In the genomic region with DNA sequence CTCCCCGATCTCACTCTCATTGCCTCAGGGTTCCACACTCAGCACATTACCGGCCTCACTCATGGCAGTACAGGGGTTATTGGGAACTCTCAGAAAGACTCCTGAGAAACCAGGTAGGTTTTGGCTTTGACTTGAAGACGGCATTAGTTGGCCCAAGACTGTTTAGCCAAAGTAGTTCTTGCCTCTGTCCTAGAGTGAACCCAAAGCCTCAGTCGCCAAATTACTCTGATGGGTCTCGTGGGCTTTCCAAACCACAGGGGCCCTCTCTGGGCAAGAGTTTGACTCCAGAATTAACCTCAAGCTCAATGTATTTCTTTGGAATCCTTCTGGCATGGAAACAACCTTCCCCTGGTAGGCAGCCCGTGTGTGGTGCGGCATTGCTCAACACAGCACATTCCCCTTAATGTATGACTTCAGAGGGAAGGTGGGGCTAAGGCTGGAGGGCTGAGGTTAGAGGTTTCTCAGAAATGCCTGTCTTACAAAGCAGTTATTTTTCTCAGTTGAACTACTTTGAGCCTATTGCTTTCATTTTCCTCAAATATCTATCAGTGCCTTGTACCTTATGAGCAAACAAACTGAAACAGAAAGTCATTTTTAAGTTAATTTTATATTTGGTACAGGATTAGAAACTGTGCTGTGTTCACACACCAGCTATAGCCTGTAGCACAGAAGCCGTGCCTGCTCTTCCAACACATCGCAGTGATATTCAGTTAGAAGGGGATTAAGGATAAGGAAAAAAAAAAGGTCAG, we compare ENCODE assay signal across 9 cellular contexts.
DNase-seq lines count a peak whose midpoint lies in the region; ATAC-seq and FAIRE-seq lines count a peak whose summit lies in the region.
"Had no signal": no experiment of that assay in that cellular context is flagged by ENCODE, and none has a peak within 500 bp of the region (broad histone marks: within the 10 kb centered on the region; RNA-seq: fewer than 3 reads in every experiment).

No MANE protein-coding gene starts in this region.

- no peaks in the 10 kb centered on the region for H3K9me3 ChIP-seq in small intestine (ENCODE audit: control insufficient read depth, low read depth)

- H3K27me3 ChIP-seq in small intestine (ENCODE audit: control insufficient read depth in 2 of 2, insufficient read depth in 2 of 2, low read length in 2 of 2): no peaks in the 10 kb centered on the region

- H3K4me1 Mint-ChIP-seq in stimulated activated memory B cell treated with anti-CD40 and anti-IgM and Interleukin-4, amounts not matched to agents 10 μg/mL and 1 μg/mL and 100 μg/mL, for 72 hours: no peaks in the 10 kb centered on the region

- H3K4me1 ChIP-seq in small intestine (ENCODE audit: control insufficient read depth in 2 of 2, insufficient read depth in 1 of 2, low read depth in 1 of 2, low read length in 1 of 2): no peaks in the 10 kb centered on the region

- no peaks in the 10 kb centered on the region for H3K36me3 Mint-ChIP-seq in stimulated activated memory B cell treated with anti-CD40 and anti-IgM and Interleukin-4, amounts not matched to agents 10 μg/mL and 1 μg/mL and 100 μg/mL, for 72 hours

- no peak overlapping the region for H3K27ac Mint-ChIP-seq in stimulated activated memory B cell treated with anti-CD40 and anti-IgM and Interleukin-4, amounts not matched to agents 10 μg/mL and 1 μg/mL and 100 μg/mL, for 72 hours

- peak; percentile 13 for DNase-seq in HPDE6-E6E7 (ENCODE audit: extremely low spot score)
- peak; percentile 93 for DNase-seq in astrocyte of the hippocampus (ENCODE audit: low read depth, low spot score)
- no peak for DNase-seq in effector CD8-positive, alpha-beta T cell (lab: John Stamatoyannopoulos, UW)
- DNase-seq in small intestine: no peak
- no peak for DNase-seq in activated CD4-positive, CD25-positive, alpha-beta regulatory T cell treated with anti-CD3 and anti-CD28 coated beads, Interleukin-2, amount 50 U/mL, for 72 hours

- no peak overlapping the region for H3K4me3 ChIP-seq in small intestine (ENCODE audit: low read depth in 1 of 2, low read length in 2 of 2)

- no peaks in the 10 kb centered on the region for H3K36me3 ChIP-seq in small intestine (ENCODE audit: control insufficient read depth in 2 of 2, insufficient read depth in 2 of 2, low read length in 2 of 2)

- no peak for FAIRE-seq in small intestine (lab: Jason Lieb, UNC)

- 60 to 64% (median 61%) methylated on average over 9 of the region's 9 CpGs for WGBS in small intestine, 3 donors

- H3K4me3 Mint-ChIP-seq in stimulated activated memory B cell treated with anti-CD40 and anti-IgM and Interleukin-4, amounts not matched to agents 10 μg/mL and 1 μg/mL and 100 μg/mL, for 72 hours: no peak overlapping the region

- H3K27ac ChIP-seq in small intestine (ENCODE audit: low read depth in 1 of 2, low read length in 1 of 2): peak overlapping the region in 1 of 2 donors; percentile 72
- H3K27ac ChIP-seq: VCaP had no signal

- no peaks in the 10 kb centered on the region for H3K27me3 Mint-ChIP-seq in stimulated activated memory B cell treated with anti-CD40 and anti-IgM and Interleukin-4, amounts not matched to agents 10 μg/mL and 1 μg/mL and 100 μg/mL, for 72 hours

- ATAC-seq in GM18498 (IDR thresholded peaks at IDR 0.05; ENCODE audit: unreplicated experiment) (peak; percentile 99), GM21526 (IDR thresholded peaks at IDR 0.05; ENCODE audit: low FRiP score, unreplicated experiment) (peak; percentile 98)
- ATAC-seq in stimulated activated memory B cell treated with anti-CD40 and anti-IgM and Interleukin-4, amounts not matched to agents 10 μg/mL and 1 μg/mL and 100 μg/mL, for 72 hours: peak; percentile 34

- no peaks in the 10 kb centered on the region for H3K9me3 Mint-ChIP-seq in stimulated activated memory B cell treated with anti-CD40 and anti-IgM and Interleukin-4, amounts not matched to agents 10 μg/mL and 1 μg/mL and 100 μg/mL, for 72 hours

Comparison
In these comparisons a context has a peak if more than half of its experiments do, and no peak if none do; other contexts are left out.
1. ATAC-seq: peak in every context shown above with its lines; median percentile 99 in GM18498; 98 in GM21526; 34 in stimulated activated memory B cell treated with anti-CD40 and anti-IgM and Interleukin-4, amounts not matched to agents 10 μg/mL and 1 μg/mL and 100 μg/mL, for 72 hours.
2. DNase-seq: peak in HPDE6-E6E7 (single experiment) and astrocyte of the hippocampus (single experiment); none in effector CD8-positive, alpha-beta T cell (single experiment), small intestine (single experiment) and activated CD4-positive, CD25-positive, alpha-beta regulatory T cell treated with anti-CD3 and anti-CD28 coated beads, Interleukin-2, amount 50 U/mL, for 72 hours (single experiment).